In genomic region chr5:6158974-6159863, GRCh38 we compare ENCODE assay signal across 10 cellular contexts.
DNase-seq lines count a peak whose midpoint lies in the region; TF ChIP-seq lines count a peak whose summit lies in the region.
"Had no signal": no experiment of that assay in that cellular context is flagged by ENCODE, and none has a peak within 500 bp of the region (broad histone marks: within the 10 kb centered on the region; RNA-seq: fewer than 3 reads in every experiment).

No MANE protein-coding gene starts in this region.

- intact Hi-C loops in A673 (cut with micrococcal nuclease; ENCODE audit: unreplicated experiment), result no loop called here

- BruUV-seq in A673 (replicated peaks; lab: Mats Ljungman, UMichigan), result no TSS peak

- H3K27ac ChIP-seq in liver (ENCODE audit: low read depth in 1 of 2, low read length in 2 of 2) (peak overlapping the region in 1 of 2 donors; percentile 48), A673 (ENCODE audit: low read depth, low read length, poor library complexity, severe bottlenecking) (no peak overlapping the region)
- H3K27ac ChIP-seq: gastroesophageal sphincter had no signal

- H3K4me3 ChIP-seq in liver (ENCODE audit: low read depth in 1 of 3, low read length in 3 of 3) (no peak overlapping the region), A673 (ENCODE audit: low read depth, low read length, poor library complexity, severe bottlenecking) (no peak overlapping the region)
- H3K4me3 ChIP-seq: gastroesophageal sphincter had no signal

- TF ChIP-seq CTCF in liver (IDR thresholded peaks at IDR 0.05; ENCODE audit: low read depth, low read length, missing input control), result no peak
- no peak for TF ChIP-seq CTCF in A673 (conservative IDR thresholded peaks at IDR 0.05; ENCODE audit: low read depth, low read length)
- no peak for TF ChIP-seq CTCF in GM10248 (IDR thresholded peaks at IDR 0.05; ENCODE audit: control extremely low read depth, extremely low read depth, low read depth, missing control alignments)

- H3K27me3 ChIP-seq in liver (ENCODE audit: control insufficient read depth in 4 of 4, insufficient read depth in 4 of 4, low read length in 3 of 4), result no peaks in the 10 kb centered on the region
- peaks cover 14% of the 10 kb centered on the region for H3K27me3 ChIP-seq in A673 (replicated peaks; ENCODE audit: insufficient read depth, low read depth, low read length, poor library complexity)
- H3K27me3 ChIP-seq: gastroesophageal sphincter had no signal

- CTCF ChIA-PET in A673 (lab: Charles Lee), result no interaction called here
- CTCF ChIA-PET in GM10248 (lab: Yijun Ruan, JAX), result no interaction called here

- WGBS in liver, result 46% methylated on average over 14 of the region's 14 CpGs

- H3K9me3 ChIP-seq in liver (ENCODE audit: control insufficient read depth in 4 of 4, low read length in 3 of 4) (no peaks in the 10 kb centered on the region), A673 (ENCODE audit: low read depth, low read length, poor library complexity, severe bottlenecking) (no peaks in the 10 kb centered on the region)
- H3K9me3 ChIP-seq: gastroesophageal sphincter had no signal

- POLR2A ChIA-PET in A673 (lab: Charles Lee; ENCODE audit: low non-redundant PET), result no interaction called here
- POLR2A ChIA-PET in GM10248 (lab: Yijun Ruan, JAX), result no interaction called here

- peaks cover 6 to 29% (median 17%) of the 10 kb centered on the region in 4 donors for H3K4me1 ChIP-seq in liver (ENCODE audit: control insufficient read depth in 4 of 4, insufficient read depth in 4 of 4, low read length in 3 of 4)
- no peaks in the 10 kb centered on the region for H3K4me1 ChIP-seq in A673 (ENCODE audit: insufficient read depth, low read length, poor library complexity, severe bottlenecking)
- H3K4me1 ChIP-seq: gastroesophageal sphincter had no signal

- H3K36me3 ChIP-seq in liver (ENCODE audit: control insufficient read depth in 4 of 4, insufficient read depth in 3 of 4, low read depth in 1 of 4, low read length in 3 of 4) (no peaks in the 10 kb centered on the region), A673 (ENCODE audit: insufficient read depth, low read length, poor library complexity, severe bottlenecking) (no peaks in the 10 kb centered on the region)
- H3K36me3 ChIP-seq: gastroesophageal sphincter had no signal

- no peak overlapping the region for H3K9ac ChIP-seq in liver (ENCODE audit: low read depth in 1 of 2, low read length in 2 of 2)

- DNase-seq in DMS53 (lab: John Stamatoyannopoulos, UW) (peak; percentile 11), NCI-H2107 (lab: John Stamatoyannopoulos, UW) (peak; percentile 60), brain pericyte (ENCODE audit: low read depth, low spot score) (peak; percentile 6), A673 (ENCODE audit: low spot score) (no peak), NCI-H146 (lab: John Stamatoyannopoulos, UW) (no peak), GM10248 (ENCODE audit: extremely low spot score) (no peak), NOMO-1 (lab: John Stamatoyannopoulos, UW; ENCODE audit: unreplicated experiment in 2 of 2) (no peak)
- DNase-seq: NCI-H2171 treated with DMSO at 0.1 percent for 48 hours had no signal

- peak; percentile 54 to 56 for TF ChIP-seq RAD21 in liver (IDR thresholded peaks at IDR 0.05)

TF ChIP-seq in liver, 16 proteins besides CTCF, POLR2A, EP300 and RAD21:
- peak; percentile 69 to 93 for TF ChIP-seq RXRA (IDR thresholded peaks at IDR 0.05)
- peak; percentile 25 for TF ChIP-seq HNF4G (IDR thresholded peaks at IDR 0.05)
- TF ChIP-seq JUND (IDR thresholded peaks at IDR 0.05), result peak; percentile 87 to 96
- no peak for TF ChIP-seq NR2F2 (IDR thresholded peaks at IDR 0.05)
- TF ChIP-seq EGR1 (IDR thresholded peaks at IDR 0.05; ENCODE audit: low read depth in 2 of 2), result peak in 1 of 2 donors; percentile 60
- peak; percentile 69 for TF ChIP-seq FOXA1 (IDR thresholded peaks at IDR 0.05)
- TF ChIP-seq YY1 (IDR thresholded peaks at IDR 0.05), result peak; percentile 68
- TF ChIP-seq TAF1 (conservative IDR thresholded peaks at IDR 0.05), result no peak
- TF ChIP-seq ZBTB33 (IDR thresholded peaks at IDR 0.05), result peak; percentile 84
- peak; percentile 74 for TF ChIP-seq MAX (IDR thresholded peaks at IDR 0.05)
- TF ChIP-seq FOXA2 (IDR thresholded peaks at IDR 0.05), result peak; percentile 78
- TF ChIP-seq ATF3 (IDR thresholded peaks at IDR 0.05), result peak; percentile 61
- no peak for TF ChIP-seq REST (IDR thresholded peaks at IDR 0.05)
- no peak for TF ChIP-seq GABPA (IDR thresholded peaks at IDR 0.05 in 1 of 2, conservative IDR thresholded peaks at IDR 0.05 in 1 of 2)
- TF ChIP-seq HNF4A (conservative IDR thresholded peaks at IDR 0.05), result peak; percentile 74 to 91
- TF ChIP-seq SP1 (IDR thresholded peaks at IDR 0.05), result peak; percentile 49

Comparison
In these comparisons a context has a peak if more than half of its experiments do, and no peak if none do; other contexts are left out.
1. DNase-seq: peak in DMS53 (single experiment), NCI-H2107 (single experiment) and brain pericyte (single experiment); none in A673 (single experiment), NCI-H146 (single experiment), GM10248 (single experiment) and NOMO-1 (0 of 2).